1 cellular context compared by ENCODE assay signal in the genomic region with DNA sequence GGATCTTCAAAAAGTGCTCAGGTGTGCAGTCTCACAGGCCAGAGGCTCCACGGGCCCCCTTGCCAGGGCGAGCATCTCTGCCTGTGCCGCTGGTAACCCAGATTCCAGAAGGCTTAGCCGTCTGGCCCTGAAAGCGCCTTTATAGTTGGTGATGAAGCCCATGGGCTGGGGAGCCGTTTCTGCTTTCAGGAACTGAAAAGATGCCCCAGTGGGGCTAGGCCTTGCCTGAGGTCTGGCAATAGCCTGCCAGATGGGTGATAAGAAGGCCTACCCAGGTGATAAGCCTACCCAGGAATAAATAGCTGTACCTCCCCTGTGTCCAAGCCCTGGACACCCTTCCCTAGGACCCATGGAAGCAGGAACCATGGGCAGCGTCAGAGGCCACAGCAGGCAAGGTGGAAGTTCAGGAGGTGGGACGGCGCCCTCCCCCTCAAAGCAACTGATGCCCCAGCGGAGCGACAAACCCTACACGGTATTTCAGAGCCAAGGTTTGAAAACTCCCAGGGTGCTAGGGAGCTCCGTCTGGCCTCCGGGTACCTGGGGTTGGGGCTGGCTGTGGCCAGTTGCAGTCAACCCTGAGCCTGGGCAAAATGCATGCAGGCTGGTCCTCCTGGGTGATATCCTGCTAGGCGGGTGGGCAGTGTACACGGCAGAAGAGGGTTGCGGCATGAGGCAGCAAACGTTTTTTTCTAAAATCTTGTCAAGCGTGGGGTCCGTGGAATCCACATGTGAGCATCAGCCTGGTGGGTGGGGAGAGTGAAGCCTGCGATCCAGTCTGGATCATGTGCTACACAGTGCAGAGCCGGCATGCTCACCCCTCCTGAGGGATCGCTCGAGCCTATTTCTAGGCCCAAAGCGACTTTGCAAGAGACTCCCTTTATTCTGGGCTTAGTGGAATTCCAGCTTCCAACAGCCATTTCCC.
TF ChIP-seq lines count a peak whose summit lies in the region.

No MANE protein-coding gene starts in this region.

TF ChIP-seq in K562, 482 proteins besides CTCF, POLR2A, EP300 and RAD21:
- TF ChIP-seq, protein P1, sequence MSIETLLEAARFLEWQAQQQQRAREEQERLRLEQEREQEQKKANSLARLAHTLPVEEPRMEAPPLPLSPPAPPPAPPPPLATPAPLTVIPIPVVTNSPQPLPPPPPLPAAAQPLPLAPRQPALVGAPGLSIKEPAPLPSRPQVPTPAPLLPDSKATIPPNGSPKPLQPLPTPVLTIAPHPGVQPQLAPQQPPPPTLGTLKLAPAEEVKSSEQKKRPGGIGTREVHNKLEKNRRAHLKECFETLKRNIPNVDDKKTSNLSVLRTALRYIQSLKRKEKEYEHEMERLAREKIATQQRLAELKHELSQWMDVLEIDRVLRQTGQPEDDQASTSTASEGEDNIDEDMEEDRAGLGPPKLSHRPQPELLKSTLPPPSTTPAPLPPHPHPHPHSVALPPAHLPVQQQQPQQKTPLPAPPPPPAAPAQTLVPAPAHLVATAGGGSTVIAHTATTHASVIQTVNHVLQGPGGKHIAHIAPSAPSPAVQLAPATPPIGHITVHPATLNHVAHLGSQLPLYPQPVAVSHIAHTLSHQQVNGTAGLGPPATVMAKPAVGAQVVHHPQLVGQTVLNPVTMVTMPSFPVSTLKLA (conservative IDR thresholded peaks at IDR 0.05) = no peak
- TF ChIP-seq RBM22 (IDR thresholded peaks at IDR 0.05; ENCODE audit: low read depth, low read length, poor library complexity, severe bottlenecking) (peak; percentile 54), POLR2G (IDR thresholded peaks at IDR 0.05; ENCODE audit: low read depth, low read length) (peak; percentile 40; the same call in 1 of the 2 replicates), NFIX (CRISPR knock-in tag; IDR thresholded peaks at IDR 0.05; ENCODE audit: low read depth) (no peak), BRF1 (IDR thresholded peaks at IDR 0.05; ENCODE audit: borderline replicate concordance, extremely low read depth, insufficient read length) (no peak), COPS2 (conservative IDR thresholded peaks at IDR 0.05) (no peak)
